ENCODE assay signal across 9 cellular contexts in the genomic region with DNA sequence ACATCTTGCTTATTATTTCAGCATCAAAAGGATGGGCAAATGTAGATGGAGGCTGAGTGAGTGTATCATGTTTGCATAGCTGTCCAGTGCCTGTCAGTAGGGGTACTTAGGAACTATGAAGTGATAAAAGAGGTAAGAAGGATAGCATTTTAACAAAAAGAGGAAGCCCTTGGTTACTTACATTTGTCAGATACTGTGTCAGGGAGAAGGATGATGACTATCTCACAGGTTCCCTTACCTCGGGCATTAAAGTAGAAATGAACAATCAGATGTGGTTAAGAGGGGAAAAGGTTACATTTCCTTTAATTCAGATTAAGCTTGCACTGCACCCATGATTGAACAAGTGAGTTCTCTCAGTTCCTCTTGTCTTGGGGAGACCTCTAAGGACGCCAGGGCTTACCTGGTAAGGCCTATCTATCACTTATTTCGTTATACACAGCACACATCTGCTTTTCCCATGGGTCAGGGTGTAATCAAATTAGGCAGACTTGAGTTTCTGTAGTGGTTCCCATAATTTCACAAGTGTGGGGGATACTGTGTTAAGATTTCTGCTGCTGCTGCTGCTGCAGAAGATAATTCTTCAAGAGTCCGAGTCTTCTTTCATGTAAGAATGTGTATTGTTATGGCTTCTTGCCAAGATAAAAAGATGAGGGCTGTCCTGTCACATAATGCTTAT. TPM values are rescaled to one million over a fixed set of nuclear protein-coding genes. Genes with fewer than 3 reads are reported as not detected.
A peak's percentile ranks its signal among the peaks of the same experiment; 100 is the strongest.
DNase-seq lines count a peak whose midpoint lies in the region; ATAC-seq, FAIRE-seq and TF ChIP-seq lines count a peak whose summit lies in the region.
"Had no signal": no experiment of that assay in that cellular context is flagged by ENCODE, and none has a peak within 500 bp of the region (broad histone marks: within the 10 kb centered on the region; RNA-seq: fewer than 3 reads in every experiment).

No MANE protein-coding gene starts in this region.

- peak overlapping the region; percentile 18 for H2AK5ac ChIP-seq in mesenchymal stem cell (ENCODE audit: low read length, severe bottlenecking)

- H3K4me1 Mint-ChIP-seq in IgD-negative memory B cell: peaks cover 25 to 60% (median 40%) of the 10 kb centered on the region in 3 donors
- peaks cover 70% of the 10 kb centered on the region for H3K4me1 Mint-ChIP-seq in activated naive CD8-positive, alpha-beta T cell (ENCODE audit: low read depth)

- H3K36me3 Mint-ChIP-seq in IgD-negative memory B cell: peaks cover 3% of the 10 kb centered on the region
- H3K36me3 Mint-ChIP-seq in activated naive CD8-positive, alpha-beta T cell: peaks cover 14% of the 10 kb centered on the region

- no peak overlapping the region for H3K23ac ChIP-seq in mesenchymal stem cell (ENCODE audit: low read length in 2 of 2)

- peak overlapping the region; percentile 8 for H3K4me2 ChIP-seq in mesenchymal stem cell (ENCODE audit: low read length, poor library complexity, severe bottlenecking)

- peak overlapping the region; percentile 75 for H3K27ac ChIP-seq in mesenchymal stem cell (ENCODE audit: low read length, poor library complexity, severe bottlenecking)

- H2AFZ ChIP-seq in mesenchymal stem cell (ENCODE audit: low read depth, low read length): no peak overlapping the region

- H2BK5ac ChIP-seq in mesenchymal stem cell (ENCODE audit: low read depth, low read length, poor library complexity, severe bottlenecking): no peak overlapping the region

- peak overlapping the region; percentile 97 for H3K9ac ChIP-seq in mesenchymal stem cell (ENCODE audit: low read length)

- H4K91ac ChIP-seq in mesenchymal stem cell (ENCODE audit: low read length): no peak overlapping the region

- H3K9me3 Mint-ChIP-seq in IgD-negative memory B cell: no peaks in the 10 kb centered on the region
- H3K9me3 Mint-ChIP-seq in activated naive CD8-positive, alpha-beta T cell (ENCODE audit: low read depth): no peaks in the 10 kb centered on the region

- no peaks in the 10 kb centered on the region for H3K27me3 ChIP-seq in mesenchymal stem cell (ENCODE audit: control insufficient read depth in 1 of 2, insufficient read depth in 1 of 2, low read length in 2 of 2)

- H3K9me3 ChIP-seq in mesenchymal stem cell (ENCODE audit: control insufficient read depth, low read length): no peaks in the 10 kb centered on the region

- no peak overlapping the region for H3K14ac ChIP-seq in mesenchymal stem cell (ENCODE audit: low read length in 2 of 2)

- H3K79me1 ChIP-seq in mesenchymal stem cell (replicated peaks; ENCODE audit: low read length, poor library complexity, severe bottlenecking): peaks cover under 1% of the 10 kb centered on the region

- TF ChIP-seq POLR2A in GM12891 (IDR thresholded peaks at IDR 0.05; ENCODE audit: low read depth, low read length): no peak

- H3K4ac ChIP-seq in mesenchymal stem cell (ENCODE audit: low read depth in 1 of 2, low read length in 2 of 2): no peak overlapping the region

- DNase-seq in GM12891 (ENCODE audit: insufficient read length, low spot score): peak; percentile 24
- DNase-seq in mesenchymal stem cell: peak; percentile 36
- DNase-seq in anterior cingulate cortex (lab: John Stamatoyannopoulos, UW): no peak
- DNase-seq in UCSD-AML1 (lab: John Stamatoyannopoulos, UW; ENCODE audit: unreplicated experiment): no peak
- DNase-seq in NCI-H82 (lab: John Stamatoyannopoulos, UW): no peak

- H2BK120ac ChIP-seq in mesenchymal stem cell (ENCODE audit: low read depth, low read length): no peak overlapping the region

- no peaks in the 10 kb centered on the region for H3K27me3 Mint-ChIP-seq in IgD-negative memory B cell
- H3K27me3 Mint-ChIP-seq in activated naive CD8-positive, alpha-beta T cell: no peaks in the 10 kb centered on the region

- peaks cover 7% of the 10 kb centered on the region for H3K4me1 ChIP-seq in mesenchymal stem cell (ENCODE audit: control insufficient read depth, insufficient read depth, low read depth, low read length)

- no peak overlapping the region for H4K8ac ChIP-seq in mesenchymal stem cell (ENCODE audit: low read length)

- H3K4me3 ChIP-seq in mesenchymal stem cell (ENCODE audit: insufficient read depth in 1 of 2, low read depth in 1 of 2, low read length in 2 of 2): peak overlapping the region in 1 of 2 experiments; percentile 55
- H3K4me3 ChIP-seq: SK-N-MC had no signal

- peak; percentile 79 for ATAC-seq in GM21526 (IDR thresholded peaks at IDR 0.05; ENCODE audit: low FRiP score, unreplicated experiment)

- WGBS in mesenchymal stem cell: 21% methylated on average over 2 of the region's 4 CpGs

- no peak overlapping the region for H2BK15ac ChIP-seq in mesenchymal stem cell (ENCODE audit: low read depth, poor library complexity, severe bottlenecking)

- peaks cover 17 to 24% of the 10 kb centered on the region in 2 experiments for H3K36me3 ChIP-seq in mesenchymal stem cell (ENCODE audit: control insufficient read depth in 1 of 2, insufficient read depth in 2 of 2, low read depth in 1 of 2, low read length in 2 of 2)

- peak; percentile 76 for FAIRE-seq in GM12891 (lab: Jason Lieb, UNC)

- H3K4me3 Mint-ChIP-seq in IgD-negative memory B cell: peak overlapping the region; percentile 49 to 84 (median 72)
- H3K4me3 Mint-ChIP-seq in activated naive CD8-positive, alpha-beta T cell: peak overlapping the region; percentile 69

- peak overlapping the region in 1 of 2 experiments; percentile 71 for H2BK12ac ChIP-seq in mesenchymal stem cell (ENCODE audit: low read length in 2 of 2)

- peak overlapping the region in 1 of 2 experiments; percentile 34 for H3K18ac ChIP-seq in mesenchymal stem cell (ENCODE audit: low read depth in 1 of 2, low read length in 2 of 2)

- H3K27ac Mint-ChIP-seq in IgD-negative memory B cell: peak overlapping the region; percentile 55 to 96 (median 91)
- peak overlapping the region; percentile 87 for H3K27ac Mint-ChIP-seq in activated naive CD8-positive, alpha-beta T cell

TF ChIP-seq in GM12891, 5 proteins besides CTCF, POLR2A, EP300 and RAD21:
- TF ChIP-seq PAX5 (IDR thresholded peaks at IDR 0.05; ENCODE audit: insufficient read depth, low read length, severe bottlenecking): no peak
- TF ChIP-seq TAF1 (IDR thresholded peaks at IDR 0.05; ENCODE audit: low read depth, low read length): no peak
- TF ChIP-seq SPI1 (IDR thresholded peaks at IDR 0.05; ENCODE audit: low read depth, low read length): peak; percentile 95
- TF ChIP-seq POU2F2 (IDR thresholded peaks at IDR 0.05; ENCODE audit: low read depth, low read length): 0 out of 2 replicates have a peak, but pooled peaks have one; percentile 28

RNA-seq across cellular contexts. Expression of a gene that starts 4.5 kb away (rescaled TPM):
- polyA plus RNA-seq in GM12891 (2012; ENCODE audit: low read depth, missing spikeins): 0.56 TPM
- 15.5 TPM for polyA plus RNA-seq in IgD-negative memory B cell
- polyA plus RNA-seq in mesenchymal stem cell (2013, experiment 1 of 2): 19.2 TPM
- 18.8 TPM for polyA plus RNA-seq in mesenchymal stem cell (2013, experiment 2 of 2)

Comparison
In these comparisons a context has a peak if more than half of its experiments do, and no peak if none do; other contexts are left out.
1. DNase-seq: peak in GM12891 (single experiment) and mesenchymal stem cell (single experiment); none in anterior cingulate cortex (0 of 58), UCSD-AML1 (single experiment) and NCI-H82 (single experiment).